In genomic region chr16:27204232-27204915, GRCh38 we compare ENCODE assay signal across 8 cellular contexts. TPM values are rescaled to one million over a fixed set of nuclear protein-coding genes. Genes with fewer than 3 reads are reported as not detected.
A peak's percentile ranks its signal among the peaks of the same experiment; 100 is the strongest.
DNase-seq lines count a peak whose midpoint lies in the region; ATAC-seq and TF ChIP-seq lines count a peak whose summit lies in the region.

No MANE protein-coding gene starts in this region.

- peak overlapping the region; percentile 93 to 99 for H3K27ac ChIP-seq in esophagus (ENCODE audit: low read depth in 2 of 2, low read length in 1 of 2)
- peak overlapping the region; percentile 90 for H3K27ac ChIP-seq in neutrophil

- H3K4me1 ChIP-seq in esophagus (ENCODE audit: control insufficient read depth in 2 of 2, insufficient read depth in 2 of 2, low read length in 1 of 2) (peaks cover 4% of the 10 kb centered on the region in 2 donors), neutrophil (ENCODE audit: control insufficient read depth in 1 of 2, insufficient read depth in 1 of 2, low read depth in 1 of 2, low read length in 1 of 2) (peaks cover 24 to 37% of the 10 kb centered on the region in 2 experiments)

- H3K27me3 ChIP-seq in esophagus (ENCODE audit: control insufficient read depth in 1 of 2, insufficient read depth in 2 of 2, low read length in 2 of 2) (no peaks in the 10 kb centered on the region), neutrophil (no peaks in the 10 kb centered on the region)

- no peak for TF ChIP-seq CTCF in neutrophil (IDR thresholded peaks at IDR 0.05)

- H3K4me3 ChIP-seq in esophagus (ENCODE audit: low read depth in 1 of 2, low read length in 2 of 2) = peak overlapping the region; percentile 60 to 69
- H3K4me3 ChIP-seq in neutrophil (ENCODE audit: low read depth in 1 of 2, low read length in 1 of 2) = peak overlapping the region; percentile 81 to 90

- ATAC-seq in HG02970 (IDR thresholded peaks at IDR 0.05; ENCODE audit: low FRiP score, unreplicated experiment) = no peak

- H3K9me3 ChIP-seq in esophagus (ENCODE audit: control insufficient read depth in 2 of 2, insufficient read depth in 1 of 2, low read depth in 1 of 2, low read length in 1 of 2) = no peaks in the 10 kb centered on the region
- H3K9me3 ChIP-seq in neutrophil = no peaks in the 10 kb centered on the region

- WGBS in esophagus, 2 donors = 27% methylated on average over 23 of the region's 23 CpGs

- H3K36me3 ChIP-seq in esophagus (ENCODE audit: control insufficient read depth in 2 of 2, insufficient read depth in 2 of 2, low read length in 1 of 2) = no peaks in the 10 kb centered on the region
- no peaks in the 10 kb centered on the region for H3K36me3 ChIP-seq in neutrophil

- peak; percentile 12 for DNase-seq in SIG-M5 treated with dmso at 0.1 percent for 504 hours (lab: John Stamatoyannopoulos, UW; ENCODE audit: unreplicated experiment)
- no peak for DNase-seq in SIG-M5 (lab: John Stamatoyannopoulos, UW)
- DNase-seq in SHP77 (lab: John Stamatoyannopoulos, UW) = peak; percentile 68 to 73
- no peak for DNase-seq in HCEC 1CT
- no peak for DNase-seq in OCI-M1 (lab: John Stamatoyannopoulos, UW)

RNA-seq across cellular contexts. Expression of gene KDM8, which starts 1.0 kb away (rescaled TPM):
- polyA plus RNA-seq in esophagus = 1 to 10 TPM; 2.6 to 3.7 TPM

Comparison
In these comparisons a context has a peak if more than half of its experiments do, and no peak if none do; other contexts are left out.
1. DNase-seq: peak in SIG-M5 treated with dmso at 0.1 percent for 504 hours (single experiment) and SHP77 (2 of 2); none in SIG-M5 (single experiment), HCEC 1CT (single experiment) and OCI-M1 (single experiment).